13 cellular contexts compared by ENCODE assay signal in genomic region chr14:95057147-95057546, GRCh38.
"Had no signal": no experiment of that assay in that cellular context is flagged by ENCODE, and none has a peak within 500 bp of the region (broad histone marks: within the 10 kb centered on the region; RNA-seq: fewer than 3 reads in every experiment).

No MANE protein-coding gene starts in this region.

- DNase-seq: Kasumi-1, KBM-7, MM.1S, NCI-H187, NCI-H2081 treated with DMSO at 0.1 percent for 48 hours, NCI-H2171, NCI-H226, NCI-H446, NCI-H510A, NCI-H524 treated with DMSO at 0.1 percent for 48 hours, SHP77, SK-N-SH, SW 1271 had no signal

- H3K9me3 ChIP-seq: SK-N-SH had no signal
